13 cellular contexts compared by ENCODE assay signal in genomic region chr5:98930972-98931762, GRCh38. TPM values are rescaled to one million over a fixed set of nuclear protein-coding genes. Genes with fewer than 3 reads are reported as not detected.
A peak's percentile ranks its signal among the peaks of the same experiment; 100 is the strongest.
DNase-seq lines count a peak whose midpoint lies in the region; ATAC-seq, FAIRE-seq and TF ChIP-seq lines count a peak whose summit lies in the region.
"Had no signal": no experiment of that assay in that cellular context is flagged by ENCODE, and none has a peak within 500 bp of the region (broad histone marks: within the 10 kb centered on the region; RNA-seq: fewer than 3 reads in every experiment).

No MANE protein-coding gene starts in this region.

- peak overlapping the region; percentile 26 for H3K4me3 Mint-ChIP-seq in activated naive CD4-positive, alpha-beta T cell treated with anti-CD3 and anti-CD28 coated beads for 36 hours
- peak overlapping the region; percentile 87 for H3K4me3 Mint-ChIP-seq in activated CD8-positive, alpha-beta T cell treated with anti-CD3 and anti-CD28 coated beads for 36 hours
- peak overlapping the region; percentile 13 to 92 for H3K4me3 Mint-ChIP-seq in stimulated activated naive CD8-positive, alpha-beta T cell treated with anti-CD3 and anti-CD28 coated beads, Interleukin-15, amount 100 ng/mL, for 72 hours

- no peak for TF ChIP-seq CTCF in activated CD8-positive, alpha-beta T cell treated with anti-CD3 and anti-CD28 coated beads for 36 hours (IDR thresholded peaks at IDR 0.05)

- H3K4me1 Mint-ChIP-seq in activated naive CD4-positive, alpha-beta T cell treated with anti-CD3 and anti-CD28 coated beads for 36 hours (ENCODE audit: low read depth), result peaks cover 58% of the 10 kb centered on the region
- H3K4me1 Mint-ChIP-seq in activated CD8-positive, alpha-beta T cell treated with anti-CD3 and anti-CD28 coated beads for 36 hours (ENCODE audit: low read depth), result peaks cover 51% of the 10 kb centered on the region
- peaks cover 54% of the 10 kb centered on the region for H3K4me1 Mint-ChIP-seq in stimulated activated naive CD8-positive, alpha-beta T cell treated with anti-CD3 and anti-CD28 coated beads, Interleukin-15, amount 100 ng/mL, for 72 hours

- DNase-seq in activated naive CD4-positive, alpha-beta T cell treated with anti-CD3 and anti-CD28 coated beads for 36 hours, result no peak
- no peak for DNase-seq in activated naive CD4-positive, alpha-beta T cell (lab: John Stamatoyannopoulos, UW)
- no peak for DNase-seq in activated CD8-positive, alpha-beta T cell treated with anti-CD3 and anti-CD28 coated beads for 36 hours
- no peak for DNase-seq in stimulated activated naive CD8-positive, alpha-beta T cell treated with anti-CD3 and anti-CD28 coated beads, Interleukin-15, amount 100 ng/mL, for 72 hours
- no peak for DNase-seq in DMS53 treated with DMSO at 0.1 percent for 48 hours (lab: John Stamatoyannopoulos, UW; ENCODE audit: unreplicated experiment)
- DNase-seq in activated gamma-delta T cell (lab: John Stamatoyannopoulos, UW), result no peak
- no peak for DNase-seq in NCI-H2081 treated with DMSO at 0.1 percent for 48 hours (lab: John Stamatoyannopoulos, UW)
- DNase-seq: activated effector memory CD4-positive, alpha-beta T cell treated with anti-CD3 and anti-CD28 coated beads, Interleukin-2, amount 50 U/mL, for 16 hours; left ventricle myocardium superior; NCI-H2029 had no signal

- POLR2A ChIA-PET in activated CD8-positive, alpha-beta T cell treated with anti-CD3 and anti-CD28 coated beads for 36 hours (lab: Charles Lee), result no interaction called here

- ATAC-seq in activated CD8-positive, alpha-beta T cell treated with anti-CD3 and anti-CD28 coated beads for 36 hours, result no peak
- ATAC-seq in stimulated activated naive CD8-positive, alpha-beta T cell treated with anti-CD3 and anti-CD28 coated beads, Interleukin-15, amount 100 ng/mL, for 72 hours, result no peak
- ATAC-seq: left ventricle myocardium superior, Panc1 had no signal

- CTCF ChIA-PET in activated naive CD4-positive, alpha-beta T cell treated with anti-CD3 and anti-CD28 coated beads for 36 hours (lab: Charles Lee), result interaction anchor here (1.3 kb wide), 1 partner anchor 10 kb away, joined by 3 read pairs; no protein-coding TSS in a partner anchor
- CTCF ChIA-PET in activated CD8-positive, alpha-beta T cell treated with anti-CD3 and anti-CD28 coated beads for 36 hours (lab: Charles Lee), result interaction anchor here (0.9 to 2.6 kb wide), 3 partner anchors 18 to 130 kb away, joined by 3 to 9 read pairs (median 7); no protein-coding TSS in a partner anchor

- H3K36me3 Mint-ChIP-seq in activated naive CD4-positive, alpha-beta T cell treated with anti-CD3 and anti-CD28 coated beads for 36 hours (ENCODE audit: low read depth), result peaks cover 14% of the 10 kb centered on the region
- peaks cover 16% of the 10 kb centered on the region for H3K36me3 Mint-ChIP-seq in activated CD8-positive, alpha-beta T cell treated with anti-CD3 and anti-CD28 coated beads for 36 hours (ENCODE audit: low read depth)

- no peaks in the 10 kb centered on the region for H3K9me3 Mint-ChIP-seq in activated naive CD4-positive, alpha-beta T cell treated with anti-CD3 and anti-CD28 coated beads for 36 hours
- no peaks in the 10 kb centered on the region for H3K9me3 Mint-ChIP-seq in activated CD8-positive, alpha-beta T cell treated with anti-CD3 and anti-CD28 coated beads for 36 hours
- peaks cover 0 to 5% of the 10 kb centered on the region in 2 donors for H3K9me3 Mint-ChIP-seq in stimulated activated naive CD8-positive, alpha-beta T cell treated with anti-CD3 and anti-CD28 coated beads, Interleukin-15, amount 100 ng/mL, for 72 hours

- FAIRE-seq in islet of Langerhans (lab: Jason Lieb, UNC), result peak; percentile 30
- FAIRE-seq: colon had no signal

- H3K27me3 Mint-ChIP-seq in activated naive CD4-positive, alpha-beta T cell treated with anti-CD3 and anti-CD28 coated beads for 36 hours (ENCODE audit: low read depth), result no peaks in the 10 kb centered on the region
- H3K27me3 Mint-ChIP-seq in activated CD8-positive, alpha-beta T cell treated with anti-CD3 and anti-CD28 coated beads for 36 hours, result no peaks in the 10 kb centered on the region
- no peaks in the 10 kb centered on the region for H3K27me3 Mint-ChIP-seq in stimulated activated naive CD8-positive, alpha-beta T cell treated with anti-CD3 and anti-CD28 coated beads, Interleukin-15, amount 100 ng/mL, for 72 hours

- intact Hi-C loops in activated naive CD4-positive, alpha-beta T cell treated with anti-CD3 and anti-CD28 coated beads for 36 hours (cut with micrococcal nuclease), result loop anchor here (5.0 to 10.0 kb wide), 2 partner anchors 1386 to 1846 kb away; no protein-coding TSS in a partner anchor
- intact Hi-C loops in activated CD8-positive, alpha-beta T cell treated with anti-CD3 and anti-CD28 coated beads for 36 hours (cut with micrococcal nuclease), result no loop called here

- peak overlapping the region; percentile 100 for H3K27ac Mint-ChIP-seq in activated naive CD4-positive, alpha-beta T cell treated with anti-CD3 and anti-CD28 coated beads for 36 hours
- H3K27ac Mint-ChIP-seq in activated CD8-positive, alpha-beta T cell treated with anti-CD3 and anti-CD28 coated beads for 36 hours, result peak overlapping the region; percentile 99
- no peak overlapping the region for H3K27ac Mint-ChIP-seq in stimulated activated naive CD8-positive, alpha-beta T cell treated with anti-CD3 and anti-CD28 coated beads, Interleukin-15, amount 100 ng/mL, for 72 hours

RNA-seq across cellular contexts. Expression of gene CHD1, which starts 2.4 kb away (rescaled TPM):
- 10 to 100 TPM; 50.5 to 52.1 TPM for total RNA-seq in activated naive CD4-positive, alpha-beta T cell treated with anti-CD3 and anti-CD28 coated beads for 36 hours
- total RNA-seq in activated CD8-positive, alpha-beta T cell treated with anti-CD3 and anti-CD28 coated beads for 36 hours, result 10 to 100 TPM; 52.0 to 52.8 TPM

Comparison
In these comparisons a context has a peak if more than half of its experiments do, and no peak if none do; other contexts are left out.
1. H3K27ac Mint-ChIP-seq: peak in activated naive CD4-positive, alpha-beta T cell treated with anti-CD3 and anti-CD28 coated beads for 36 hours (single experiment) and activated CD8-positive, alpha-beta T cell treated with anti-CD3 and anti-CD28 coated beads for 36 hours (single experiment); none in stimulated activated naive CD8-positive, alpha-beta T cell treated with anti-CD3 and anti-CD28 coated beads, Interleukin-15, amount 100 ng/mL, for 72 hours (0 of 2).
2. H3K4me3 Mint-ChIP-seq: peak in every context shown above with its lines; median percentile 87 in activated CD8-positive, alpha-beta T cell treated with anti-CD3 and anti-CD28 coated beads for 36 hours; 52 in stimulated activated naive CD8-positive, alpha-beta T cell treated with anti-CD3 and anti-CD28 coated beads, Interleukin-15, amount 100 ng/mL, for 72 hours; 26 in activated naive CD4-positive, alpha-beta T cell treated with anti-CD3 and anti-CD28 coated beads for 36 hours.